In the genomic region with DNA sequence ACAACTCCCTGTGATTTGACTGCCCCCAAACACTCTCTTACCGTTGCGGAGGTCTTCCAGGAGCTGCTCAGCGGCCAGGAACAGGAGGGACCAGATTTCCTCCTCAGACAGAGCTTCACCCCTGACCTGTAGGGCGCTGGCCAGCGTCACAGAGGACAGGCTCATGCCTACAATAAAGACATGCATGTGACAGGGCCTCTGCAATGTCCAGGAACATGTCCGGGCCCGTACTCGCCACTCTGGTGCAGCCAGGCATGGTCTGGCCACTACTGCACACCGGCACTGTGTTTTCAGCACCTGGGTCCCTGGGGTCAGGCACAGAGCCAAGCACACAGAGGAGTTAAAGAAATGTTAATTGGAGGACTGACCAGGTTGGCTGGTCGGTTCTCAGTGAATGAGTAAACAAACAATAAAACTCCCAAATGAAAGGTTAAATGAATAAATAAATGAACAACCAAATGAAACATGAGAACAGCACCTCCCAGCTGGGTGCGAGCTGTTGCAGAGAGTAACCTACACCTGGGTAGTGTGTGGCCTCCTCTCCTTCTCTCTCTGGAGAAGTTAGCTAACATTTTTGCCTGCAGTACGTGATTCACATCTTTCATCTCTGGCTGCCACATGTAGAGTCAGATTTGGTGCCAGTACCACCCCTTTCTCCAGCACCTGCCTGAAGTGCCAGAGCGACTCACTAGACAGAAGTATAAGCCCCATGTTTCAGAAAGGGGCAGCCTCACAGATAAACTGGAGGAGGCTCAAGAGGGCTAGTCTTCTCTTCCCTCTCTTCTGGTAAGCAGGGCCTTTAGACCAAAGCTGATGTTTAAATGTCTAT, we compare ENCODE assay signal across 11 cellular contexts. TPM values are rescaled to one million over a fixed set of nuclear protein-coding genes. Genes with fewer than 3 reads are reported as not detected.
DNase-seq lines count a peak whose midpoint lies in the region; ATAC-seq, FAIRE-seq and TF ChIP-seq lines count a peak whose summit lies in the region.
"Had no signal": no experiment of that assay in that cellular context is flagged by ENCODE, and none has a peak within 500 bp of the region (broad histone marks: within the 10 kb centered on the region; RNA-seq: fewer than 3 reads in every experiment).

No MANE protein-coding gene starts in this region.

- H3K27ac ChIP-seq in GM12878 (ENCODE audit: control insufficient read depth, insufficient read depth) = no peak overlapping the region
- H3K27ac ChIP-seq in GM23248 = no peak overlapping the region
- H3K27ac ChIP-seq: neutrophil, uterus had no signal

- BruUV-seq in GM12878 (replicated peaks; lab: Mats Ljungman, UMichigan) = no TSS peak

- no peaks in the 10 kb centered on the region for H3K9me2 ChIP-seq in GM23248 (ENCODE audit: insufficient read depth)

- H3K27ac Mint-ChIP-seq in mesothelial cell of epicardium = peak overlapping the region; percentile 47

- SMC1A ChIA-PET in GM12878 (lab: Charles Lee; ENCODE audit: uncharacterized antibody, unreplicated experiment) = interaction anchor here (0.6 to 1.7 kb wide), 4 partner anchors 8 to 49 kb away, joined by 3 to 5 read pairs (median 3); no protein-coding TSS in a partner anchor

- H3K4me1 ChIP-seq in GM12878 (ENCODE audit: control insufficient read depth, insufficient read depth, low read length) (peaks cover 7% of the 10 kb centered on the region; the same call in 1 of the 2 replicates), GM23248 (ENCODE audit: insufficient read depth) (no peaks in the 10 kb centered on the region)
- H3K4me1 ChIP-seq: uterus had no signal

- no peaks in the 10 kb centered on the region for H3K36me3 Mint-ChIP-seq in mesothelial cell of epicardium

- TF ChIP-seq POLR2A in GM12878 (IDR thresholded peaks at IDR 0.05; ENCODE audit: low read depth, low read length) = no peak

- WGBS in GM12878 (ENCODE audit: insufficient coverage, insufficient replicate concordance, low lambda C conversion rate, missing lambda C conversion rate) = 61% methylated on average over 13 of the region's 13 CpGs
- 37 to 46% methylated on average over 13 of the region's 13 CpGs for WGBS in GM23248 (ENCODE audit: low coverage in 1 of 2, low lambda C conversion rate in 2 of 2, missing lambda C conversion rate in 2 of 2), 2 experiments

- CTCF ChIA-PET in GM12878 (lab: Yijun Ruan, JAX) = interaction anchor here (1.4 to 1.7 kb wide), 2 partner anchors 9 to 12 kb away, joined by 4 to 5 read pairs; no protein-coding TSS in a partner anchor

- no peaks in the 10 kb centered on the region for H4K20me1 ChIP-seq in GM12878 (ENCODE audit: control insufficient read depth, insufficient read depth)
- no peaks in the 10 kb centered on the region for H4K20me1 ChIP-seq in GM23248 (ENCODE audit: insufficient read depth)

- no peak overlapping the region for H3K4me3 Mint-ChIP-seq in mesothelial cell of epicardium

- H3K79me2 ChIP-seq in GM12878 (ENCODE audit: control insufficient read depth, insufficient read depth, low read length) (no peaks in the 10 kb centered on the region), GM23248 (ENCODE audit: insufficient read depth) (no peaks in the 10 kb centered on the region)

- TF ChIP-seq CTCF in GM12878 (IDR thresholded peaks at IDR 0.05 in 2 of 3, conservative IDR thresholded peaks at IDR 0.05 in 1 of 3; ENCODE audit: control insufficient read depth in 2 of 3, extremely low read depth in 1 of 3, insufficient read depth in 1 of 3, low read depth in 3 of 3, low read length in 3 of 3) (no peak), mesothelial cell of epicardium (IDR thresholded peaks at IDR 0.05; ENCODE audit: unreplicated experiment) (no peak)

- no peak overlapping the region for H2AFZ ChIP-seq in GM12878 (ENCODE audit: control insufficient read depth, low read depth, low read length)
- H2AFZ ChIP-seq in GM23248 = no peak overlapping the region

- H3K9me3 Mint-ChIP-seq in mesothelial cell of epicardium = no peaks in the 10 kb centered on the region

- TF ChIP-seq EP300 in GM12878 (IDR thresholded peaks at IDR 0.05; ENCODE audit: borderline replicate concordance in 1 of 2, control insufficient read depth in 1 of 2, low read depth in 2 of 2, low read length in 2 of 2) = no peak

- H3K4me1 Mint-ChIP-seq in mesothelial cell of epicardium = peaks cover 19% of the 10 kb centered on the region

- DNase-seq in DMS79 (lab: John Stamatoyannopoulos, UW) = peak; percentile 84
- DNase-seq in NCI-H1417 (lab: John Stamatoyannopoulos, UW) = peak; percentile 2 to 86 (median 65)
- no peak for DNase-seq in GM12878 (ENCODE audit: low read depth, low spot score)
- no peak for DNase-seq in mesothelial cell of epicardium (ENCODE audit: low spot score in 2 of 2, unreplicated experiment in 2 of 2)
- no peak for DNase-seq in GM23248
- DNase-seq in activated CD4-positive, alpha-beta T cell treated with anti-CD3 and anti-CD28 coated beads, Interleukin-2, amount 50 U/mL, for 1 hour = no peak
- DNase-seq in stimulated activated CD8-positive, alpha-beta memory T cell treated with anti-CD3 and anti-CD28 coated beads, Interleukin-4, amount 100 ng/mL, for 48 hours = no peak
- DNase-seq: activated gamma-delta T cell treated with Interleukin-2 at 50 U/mL for 16 hours, uterus had no signal

- no peak for FAIRE-seq in GM12878 (lab: Jason Lieb, UNC)

- in situ Hi-C loops in GM12878 (cut with MboI) = no loop called here
- in situ Hi-C loops in GM23248 (cut with MboI) = no loop called here

- no peaks in the 10 kb centered on the region for H3F3A ChIP-seq in GM23248 (ENCODE audit: insufficient read depth)

- H3K4me3 ChIP-seq in GM12878 (no peak overlapping the region), GM23248 (no peak overlapping the region)
- H3K4me3 ChIP-seq: uterus had no signal

- H3K9me3 ChIP-seq in GM12878 (replicated peaks; ENCODE audit: control insufficient read depth, insufficient read depth, low read length) (no peaks in the 10 kb centered on the region; the same call in 2 of the 3 replicates), GM23248 (ENCODE audit: low read depth) (no peaks in the 10 kb centered on the region)
- H3K9me3 ChIP-seq: neutrophil, uterus had no signal

- no peak overlapping the region for H3K9ac ChIP-seq in GM12878 (ENCODE audit: control insufficient read depth, insufficient read depth, low read length)
- no peak overlapping the region for H3K9ac ChIP-seq in GM23248

- no peaks in the 10 kb centered on the region for H3K27me3 ChIP-seq in GM12878 (replicated peaks in 1 of 2; ENCODE audit: control insufficient read depth in 2 of 2, insufficient read depth in 2 of 2, low read length in 1 of 2)
- peaks cover 15% of the 10 kb centered on the region; the same call in 1 of the 2 replicates for H3K27me3 ChIP-seq in GM23248 (replicated peaks; ENCODE audit: insufficient read depth)
- H3K27me3 ChIP-seq: neutrophil, uterus had no signal

- intact Hi-C loops in GM12878 (cut with micrococcal nuclease; ENCODE audit: unreplicated experiment) = no loop called here

- no peaks in the 10 kb centered on the region for H3K27me3 Mint-ChIP-seq in mesothelial cell of epicardium (ENCODE audit: low read depth)

- no peak overlapping the region for H3K4me2 ChIP-seq in GM12878 (ENCODE audit: control insufficient read depth, insufficient read depth)
- H3K4me2 ChIP-seq in GM23248 (ENCODE audit: unreplicated experiment) = no peak overlapping the region

- ATAC-seq in GM12878 (peak; percentile 62), GM21423 (IDR thresholded peaks at IDR 0.05; ENCODE audit: unreplicated experiment) (no peak)

- RAD21 ChIA-PET in GM12878 (lab: Charles Lee; ENCODE audit: unreplicated experiment) = interaction anchor here (1.0 kb wide), 1 partner anchor 19 kb away, joined by 3 read pairs; no protein-coding TSS in a partner anchor

- no peaks in the 10 kb centered on the region for H3K36me3 ChIP-seq in GM12878 (ENCODE audit: control insufficient read depth in 2 of 2, insufficient read depth in 2 of 2, low read length in 1 of 2)
- no peaks in the 10 kb centered on the region for H3K36me3 ChIP-seq in GM23248 (ENCODE audit: low read depth)
- H3K36me3 ChIP-seq: neutrophil, uterus had no signal

- TF ChIP-seq RAD21 in GM12878 (IDR thresholded peaks at IDR 0.05; ENCODE audit: insufficient read depth, low read depth, low read length) = no peak

- POLR2A ChIA-PET in GM12878 (lab: Charles Lee) = no interaction called here

RNA-seq across cellular contexts. Expression of a gene that starts 22.8 kb away (rescaled TPM):
- 83.6 and 99.6 TPM in 2 replicates for total RNA-seq in GM12878 (2013; cell fraction: nucleolus; rRNA removed)
- total RNA-seq in GM12878 (2014; rRNA removed) (1.3 and 2.3 TPM in 2 replicates), GM12878 (2014; rRNA removed; fragmentation: Illumina TruSeq; extraction: Trizol) (0.88 and 1.2 TPM in 2 replicates), GM12878 (2021) (1.4 and 2.1 TPM in 2 replicates), mesothelial cell of epicardium (0.18 to 0.43 TPM (median 0.22 TPM) in 3 replicates)
- 0.21 TPM for polyA plus RNA-seq in GM12878 (2011; ENCODE audit: low read depth)
- polyA plus RNA-seq in GM12878 (2011; rRNA removed) (3.2 and 5.7 TPM in 2 replicates), GM12878 (2014; fragmentation: Illumina TruSeq; extraction: Trizol) (0.60 and 0.76 TPM in 2 replicates), GM12878 (2014; fragmentation: Nextera tagmentation; extraction: Ambion mirVana) (1 to 10 TPM in 1 of 2 experiments, under 1 TPM in 1; 0.38 to 1.2 TPM), GM12878 (2014; rRNA removed) (1.2 and 1.4 TPM in 2 replicates), GM12878 (2016; fragmentation: Nextera tagmentation; extraction: Ambion mirVana) (1 to 10 TPM; 1.4 to 1.6 TPM), GM23248 (2016; fragmentation: Nextera tagmentation; extraction: Ambion mirVana) (not detected in 2 replicates)
- 3.7 and 4.0 TPM in 2 replicates for polyA plus RNA-seq in GM12878 (2011; cell fraction: cytosol; rRNA removed)
- 12.6 and 17.6 TPM in 2 replicates for polyA plus RNA-seq in GM12878 (2011; cell fraction: nucleus; rRNA removed)
- 0.64 and 1.5 TPM in 2 replicates for polyA plus RNA-seq in GM12878 (2012)
- polyA minus RNA-seq in GM12878 (2011; rRNA and poly(A)+ RNA removed) = 6.7 and 11.3 TPM in 2 replicates
- polyA minus RNA-seq in GM12878 (2011; cell fraction: cytosol; rRNA and poly(A)+ RNA removed) = 0.94 and 1.3 TPM in 2 replicates
- polyA minus RNA-seq in GM12878 (2011; cell fraction: nucleus; rRNA and poly(A)+ RNA removed) = 12.0 and 23.8 TPM in 2 replicates
- not detected in 2 replicates for total RNA-seq in GM23248 (2014; rRNA removed; shearing (Covaris generic))

RNA-seq across cellular contexts. Expression of a gene that starts 54.7 kb away (rescaled TPM):
- total RNA-seq in GM12878 (2013; cell fraction: nucleolus; rRNA removed) = 283 and 289 TPM in 2 replicates
- total RNA-seq in GM12878 (2014; rRNA removed) (38.4 and 45.6 TPM in 2 replicates), GM12878 (2014; rRNA removed; fragmentation: Illumina TruSeq; extraction: Trizol) (45.1 and 46.3 TPM in 2 replicates), GM12878 (2021) (44.5 and 49.4 TPM in 2 replicates), mesothelial cell of epicardium (62.4 to 66.4 TPM (median 65.0 TPM) in 3 replicates)
- polyA plus RNA-seq in GM12878 (2011; ENCODE audit: low read depth) = 5.9 TPM
- polyA plus RNA-seq in GM12878 (2011; rRNA removed) (102 and 143 TPM in 2 replicates), GM12878 (2014; fragmentation: Illumina TruSeq; extraction: Trizol) (61.4 and 74.0 TPM in 2 replicates), GM12878 (2014; fragmentation: Nextera tagmentation; extraction: Ambion mirVana) (1 to 10 TPM; 3.9 to 4.3 TPM), GM12878 (2014; rRNA removed) (32.7 and 39.8 TPM in 2 replicates), GM12878 (2016; fragmentation: Nextera tagmentation; extraction: Ambion mirVana) (10 to 100 TPM; 38.2 to 40.3 TPM), GM23248 (2016; fragmentation: Nextera tagmentation; extraction: Ambion mirVana) (44.4 and 54.2 TPM in 2 replicates)
- polyA plus RNA-seq in GM12878 (2011; cell fraction: cytosol; rRNA removed) = 41.0 and 52.2 TPM in 2 replicates
- 58.2 and 63.3 TPM in 2 replicates for polyA plus RNA-seq in GM12878 (2011; cell fraction: nucleus; rRNA removed)
- polyA plus RNA-seq in GM12878 (2012) = 20.4 and 27.9 TPM in 2 replicates
- 47.9 and 72.2 TPM in 2 replicates for polyA minus RNA-seq in GM12878 (2011; rRNA and poly(A)+ RNA removed)
- 23.1 and 25.4 TPM in 2 replicates for polyA minus RNA-seq in GM12878 (2011; cell fraction: cytosol; rRNA and poly(A)+ RNA removed)
- polyA minus RNA-seq in GM12878 (2011; cell fraction: nucleus; rRNA and poly(A)+ RNA removed) = 51.7 and 64.1 TPM in 2 replicates
- 63.6 and 78.7 TPM in 2 replicates for total RNA-seq in GM23248 (2014; rRNA removed; shearing (Covaris generic))

Comparison
In these comparisons a context has a peak if more than half of its experiments do, and no peak if none do; other contexts are left out.
1. DNase-seq: peak in DMS79 (single experiment) and NCI-H1417 (3 of 3); none in GM12878 (single experiment), mesothelial cell of epicardium (0 of 2), GM23248 (single experiment), activated CD4-positive, alpha-beta T cell treated with anti-CD3 and anti-CD28 coated beads, Interleukin-2, amount 50 U/mL, for 1 hour (single experiment) and stimulated activated CD8-positive, alpha-beta memory T cell treated with anti-CD3 and anti-CD28 coated beads, Interleukin-4, amount 100 ng/mL, for 48 hours (single experiment).